Comparison of ENCODE assay signal across 24 cellular contexts in genomic region chr11:8705171-8705570, GRCh38. TPM values are rescaled to one million over a fixed set of nuclear protein-coding genes. Genes with fewer than 3 reads are reported as not detected.
DNase-seq lines count a peak whose midpoint lies in the region; ATAC-seq, FAIRE-seq and TF ChIP-seq lines count a peak whose summit lies in the region.
"Had no signal": no experiment of that assay in that cellular context is flagged by ENCODE, and none has a peak within 500 bp of the region (broad histone marks: within the 10 kb centered on the region; RNA-seq: fewer than 3 reads in every experiment).

No MANE protein-coding gene starts in this region.

- H3K79me2 ChIP-seq in HepG2 (ENCODE audit: insufficient read depth, low read length), result no peaks in the 10 kb centered on the region

- intact Hi-C loops in right lobe of liver (cut with DNase I), result loop anchor here in 1 of 2 donors (10.0 kb wide), 1 partner anchor 100 kb away; no protein-coding TSS in a partner anchor
- intact Hi-C loops in HepG2 (cut with micrococcal nuclease; ENCODE audit: unreplicated experiment), result no loop called here
- intact Hi-C loops in CD4-positive, alpha-beta memory T cell (cut with micrococcal nuclease), result no loop called here

- H3K27me3 Mint-ChIP-seq in neural crest cell (ENCODE audit: low read depth), result no peaks in the 10 kb centered on the region
- H3K27me3 Mint-ChIP-seq in CD4-positive, alpha-beta memory T cell, result peaks cover 0 to 5% of the 10 kb centered on the region in 2 donors
- H3K27me3 Mint-ChIP-seq: activated CD4-positive, alpha-beta memory T cell treated with anti-CD3 and anti-CD28 coated beads, Interleukin-2, amount 10 ng/mL, durations not matched to agents 7 days and 5 days; B cell; stimulated activated memory B cell treated with anti-CD40 and anti-IgM and Interleukin-4, amounts not matched to agents 10 μg/mL and 1 μg/mL and 100 μg/mL, for 72 hours had no signal

- H3K4me1 ChIP-seq in right lobe of liver (peaks cover 0 to 13% (median 6%) of the 10 kb centered on the region in 4 donors), HepG2 (ENCODE audit: insufficient read depth, low read length) (peaks cover 7% of the 10 kb centered on the region)
- H3K4me1 ChIP-seq in CD4-positive, alpha-beta memory T cell (ENCODE audit: insufficient read depth, low read length), result no peaks in the 10 kb centered on the region
- H3K4me1 ChIP-seq: A549 had no signal

- no peak overlapping the region for H3K9ac ChIP-seq in HepG2 (ENCODE audit: insufficient read depth, low read depth, low read length)
- H3K9ac ChIP-seq: neural progenitor cell had no signal

- H3K27ac ChIP-seq in right lobe of liver, result no peak overlapping the region
- no peak overlapping the region for H3K27ac ChIP-seq in HepG2 (ENCODE audit: extremely low read length, insufficient read depth, low read length)
- no peak overlapping the region for H3K27ac ChIP-seq in CD4-positive, alpha-beta memory T cell (ENCODE audit: low read depth, low read length)
- H3K27ac ChIP-seq: A549, neural progenitor cell had no signal

- H3K4me1 Mint-ChIP-seq in neural crest cell, result peaks cover 19% of the 10 kb centered on the region
- no peaks in the 10 kb centered on the region for H3K4me1 Mint-ChIP-seq in CD4-positive, alpha-beta memory T cell

- no peak for TF ChIP-seq RAD21 in HepG2 (CRISPR knock-in tag; IDR thresholded peaks at IDR 0.05)

- in situ Hi-C loops in HepG2 (cut with HindIII; ENCODE audit: extremely low pct_ligation_motif_present, low pct_unique_long_range_greater_than_20kb), result no loop called here

- no peak for TF ChIP-seq CTCF in right lobe of liver (IDR thresholded peaks at IDR 0.05)
- no peak for TF ChIP-seq CTCF in HepG2 (CRISPR knock-in tag; IDR thresholded peaks at IDR 0.05)
- no peak for TF ChIP-seq CTCF in bronchial epithelial cell (IDR thresholded peaks at IDR 0.05; ENCODE audit: insufficient read depth, low read length, severe bottlenecking)
- TF ChIP-seq CTCF in neural crest cell (conservative IDR thresholded peaks at IDR 0.05), result no peak

- POLR2A ChIA-PET in HepG2 (lab: Yijun Ruan, JAX), result no interaction called here
- POLR2A ChIA-PET in CD4-positive, alpha-beta memory T cell (lab: Charles Lee; ENCODE audit: partially characterized antibody), result interaction anchor here (0.7 kb wide), 1 partner anchor 23 kb away, joined by 3 read pairs; the partner anchor contains the start of genes RPL27A and TRIM66

- no peak overlapping the region for H2AFZ ChIP-seq in HepG2 (ENCODE audit: low read length)
- H2AFZ ChIP-seq: neural progenitor cell had no signal

- H3K36me3 ChIP-seq in right lobe of liver (peaks cover 0 to 22% (median 9%) of the 10 kb centered on the region in 4 donors), HepG2 (replicated peaks in 1 of 2; ENCODE audit: control insufficient read depth in 1 of 2, insufficient read depth in 2 of 2, low read length in 2 of 2) (peaks cover 6 to 23% of the 10 kb centered on the region in 2 experiments; a peak in 3 of 5 replicates), bronchial epithelial cell (ENCODE audit: control insufficient read depth, insufficient read depth, low read length) (peaks cover 17% of the 10 kb centered on the region)
- no peaks in the 10 kb centered on the region for H3K36me3 ChIP-seq in CD4-positive, alpha-beta memory T cell (ENCODE audit: insufficient read depth, low read length)
- H3K36me3 ChIP-seq: HAP-1, neural progenitor cell had no signal

- TF ChIP-seq EP300 in HepG2 (IDR thresholded peaks at IDR 0.05; ENCODE audit: low read depth in 2 of 2, low read length in 2 of 2) (no peak), HepG2 (CRISPR knock-in tag; IDR thresholded peaks at IDR 0.05; ENCODE audit: borderline replicate concordance) (no peak)

- 67% methylated on average over 5 of the region's 5 CpGs for WGBS in right lobe of liver (ENCODE audit: insufficient coverage, low coverage, low lambda C conversion rate, missing lambda C conversion rate)
- 100% methylated on average over 5 of the region's 5 CpGs for WGBS in HepG2 (ENCODE audit: low lambda C conversion rate)

- H3K36me3 Mint-ChIP-seq in neural crest cell (ENCODE audit: low read depth), result peaks cover 19% of the 10 kb centered on the region
- no peaks in the 10 kb centered on the region for H3K36me3 Mint-ChIP-seq in CD4-positive, alpha-beta memory T cell

- TF ChIP-seq POLR2A in right lobe of liver (IDR thresholded peaks at IDR 0.05) (no peak), HepG2 (IDR thresholded peaks at IDR 0.05; ENCODE audit: insufficient read depth in 1 of 2, low read depth in 2 of 2, low read length in 2 of 2) (no peak)

- no peak overlapping the region for H3K4me2 ChIP-seq in HepG2 (ENCODE audit: low read depth, low read length)
- H3K4me2 ChIP-seq: A549, neural progenitor cell had no signal

- H3K4me3 Mint-ChIP-seq in neural crest cell, result no peak overlapping the region
- no peak overlapping the region for H3K4me3 Mint-ChIP-seq in CD4-positive, alpha-beta memory T cell
- H3K4me3 Mint-ChIP-seq: activated CD4-positive, alpha-beta memory T cell treated with anti-CD3 and anti-CD28 coated beads, Interleukin-2, amount 10 ng/mL, durations not matched to agents 7 days and 5 days; B cell; neural progenitor cell; stimulated activated memory B cell treated with anti-CD40 and anti-IgM and Interleukin-4, amounts not matched to agents 10 μg/mL and 1 μg/mL and 100 μg/mL, for 72 hours had no signal

- no peaks in the 10 kb centered on the region for H3K9me3 Mint-ChIP-seq in neural crest cell
- peaks cover 0 to 3% (median 0%) of the 10 kb centered on the region in 8 donors for H3K9me3 Mint-ChIP-seq in CD4-positive, alpha-beta memory T cell
- H3K9me3 Mint-ChIP-seq: activated CD4-positive, alpha-beta memory T cell treated with anti-CD3 and anti-CD28 coated beads, Interleukin-2, amount 10 ng/mL, durations not matched to agents 7 days and 5 days; neural progenitor cell; stimulated activated memory B cell treated with anti-CD40 and anti-IgM and Interleukin-4, amounts not matched to agents 10 μg/mL and 1 μg/mL and 100 μg/mL, for 72 hours had no signal

- peak overlapping the region; percentile 30 for H3K27ac Mint-ChIP-seq in neural crest cell (ENCODE audit: unreplicated experiment)
- no peak overlapping the region for H3K27ac Mint-ChIP-seq in CD4-positive, alpha-beta memory T cell
- H3K27ac Mint-ChIP-seq: activated CD4-positive, alpha-beta memory T cell treated with anti-CD3 and anti-CD28 coated beads, Interleukin-2, amount 10 ng/mL, durations not matched to agents 7 days and 5 days; B cell; neural progenitor cell; stimulated activated memory B cell treated with anti-CD40 and anti-IgM and Interleukin-4, amounts not matched to agents 10 μg/mL and 1 μg/mL and 100 μg/mL, for 72 hours had no signal

- CTCF ChIA-PET in HepG2 (lab: Yijun Ruan, JAX; ENCODE audit: low intra/inter-chr PET ratio, low total read pairs), result no interaction called here
- CTCF ChIA-PET in CD4-positive, alpha-beta memory T cell (lab: Charles Lee; ENCODE audit: partially characterized antibody), result no interaction called here

- ATAC-seq in right lobe of liver (peak in 3 of 4 donors; percentile 17 to 50 (median 20)), HepG2 (no peak)
- ATAC-seq: A549; heart right ventricle; Panc1; stimulated activated memory B cell treated with anti-CD40 and anti-IgM and Interleukin-4, amounts not matched to agents 10 μg/mL and 1 μg/mL and 100 μg/mL, for 72 hours had no signal

- FAIRE-seq in HepG2 (lab: Jason Lieb, UNC) (no peak), bronchial epithelial cell (lab: Jason Lieb, UNC) (peak; percentile 77)
- FAIRE-seq: A549, endothelial cell of umbilical vein, GM12892 had no signal

- BruUV-seq in HepG2 (replicated peaks; lab: Mats Ljungman, UMichigan), result no TSS peak

- H3K4me3 ChIP-seq in right lobe of liver (no peak overlapping the region), HepG2 (replicated peaks in 1 of 3; ENCODE audit: insufficient read depth in 1 of 3, low read depth in 2 of 3, low read length in 3 of 3) (no peak overlapping the region), bronchial epithelial cell (ENCODE audit: low read depth, low read length) (no peak overlapping the region)
- no peak overlapping the region for H3K4me3 ChIP-seq in CD4-positive, alpha-beta memory T cell (ENCODE audit: low read length in 2 of 2)
- H3K4me3 ChIP-seq: A549, HAP-1, heart right ventricle, neural progenitor cell had no signal

- DNase-seq in right lobe of liver, result no peak
- no peak for DNase-seq in HepG2 (ENCODE audit: low spot score)
- DNase-seq in bronchial epithelial cell (ENCODE audit: low read depth), result no peak
- no peak for DNase-seq in neural crest cell (ENCODE audit: low read depth, low spot score)
- DNase-seq in medulla oblongata (ENCODE audit: extremely low spot score), result no peak
- DNase-seq in stimulated activated CD4-positive, alpha-beta T cell treated with anti-CD3 and anti-CD28 coated beads, Interleukin-1b, Interleukin-23, amount 100 ng/mL, for 48 hours, result no peak
- no peak for DNase-seq in CD4-positive, alpha-beta memory T cell
- no peak for DNase-seq in NK-92 (lab: John Stamatoyannopoulos, UW; ENCODE audit: unreplicated experiment)
- DNase-seq: activated CD4-positive, alpha-beta memory T cell treated with anti-CD3 and anti-CD28 coated beads, Interleukin-2, amount 10 ng/mL, durations not matched to agents 7 days and 5 days; activated gamma-delta T cell treated with Interleukin-2 at 50 U/mL for 16 hours; COR-L47; DND-41; heart right ventricle; MM.1S; NCI-H2171 treated with DMSO at 0.1 percent for 48 hours; NCI-H526 had no signal

- H4K20me1 ChIP-seq in HepG2 (ENCODE audit: insufficient read depth, low read length), result no peaks in the 10 kb centered on the region

- no peaks in the 10 kb centered on the region for H3K9me3 ChIP-seq in right lobe of liver
- no peaks in the 10 kb centered on the region for H3K9me3 ChIP-seq in HepG2 (ENCODE audit: low read length)
- H3K9me3 ChIP-seq in CD4-positive, alpha-beta memory T cell (ENCODE audit: control insufficient read depth in 1 of 2, low read length in 2 of 2), result no peaks in the 10 kb centered on the region
- H3K9me3 ChIP-seq: A549, HAP-1, heart right ventricle had no signal

- no peaks in the 10 kb centered on the region for H3K27me3 ChIP-seq in right lobe of liver
- H3K27me3 ChIP-seq in HepG2 (ENCODE audit: control insufficient read depth in 1 of 2, insufficient read depth in 2 of 2, low read length in 2 of 2), result no peaks in the 10 kb centered on the region
- H3K27me3 ChIP-seq in bronchial epithelial cell (ENCODE audit: control insufficient read depth, insufficient read depth, low read length), result no peaks in the 10 kb centered on the region
- no peaks in the 10 kb centered on the region for H3K27me3 ChIP-seq in CD4-positive, alpha-beta memory T cell (ENCODE audit: insufficient read depth, low read length)
- H3K27me3 ChIP-seq: heart right ventricle, neural progenitor cell had no signal

RNA-seq across cellular contexts. Expression of gene RPL27A, which starts 22.6 kb away (rescaled TPM):
- total RNA-seq in right lobe of liver, result 100 to 1,000 TPM; 187 to 394 (median 327) TPM
- 2,153 and 2,707 TPM in 2 replicates for total RNA-seq in HepG2 (2016; rRNA removed; fragmentation: Illumina TruSeq; extraction: Trizol)
- total RNA-seq in HepG2 (2016; cell fraction: cytosol; rRNA removed; fragmentation: Illumina TruSeq; extraction: Trizol; ENCODE audit: low read depth), result 3,399 and 3,946 TPM in 2 replicates
- total RNA-seq in HepG2 (2016; cell fraction: insoluble cytoplasmic fraction; rRNA removed; fragmentation: Illumina TruSeq; extraction: Trizol), result 2,233 and 2,738 TPM in 2 replicates
- total RNA-seq in HepG2 (2016; cell fraction: membrane; rRNA removed; fragmentation: Illumina TruSeq; extraction: Trizol), result 4,869 and 5,089 TPM in 2 replicates
- total RNA-seq in HepG2 (2016; cell fraction: nucleus; rRNA removed; fragmentation: Illumina TruSeq; extraction: Trizol), result 939 and 964 TPM in 2 replicates
- 1,417 and 1,531 TPM in 2 replicates for polyA plus RNA-seq in HepG2 (2011; rRNA removed)
- polyA plus RNA-seq in HepG2 (2011; cell fraction: cytosol; rRNA removed), result 1,474 and 2,087 TPM in 2 replicates
- 305 and 370 TPM in 2 replicates for polyA plus RNA-seq in HepG2 (2011; cell fraction: nucleus; rRNA removed)
- polyA plus RNA-seq in HepG2 (2012), result 1,992 and 2,004 TPM in 2 replicates
- 4,970 and 5,082 TPM in 2 replicates for polyA plus RNA-seq in HepG2 (2016; cell fraction: cytosol; fragmentation: Illumina TruSeq; extraction: Trizol; ENCODE audit: low read depth)
- 3,334 and 3,710 TPM in 2 replicates for polyA plus RNA-seq in HepG2 (2016; cell fraction: insoluble cytoplasmic fraction; fragmentation: Illumina TruSeq; extraction: Trizol; ENCODE audit: low read depth)
- 5,948 and 6,204 TPM in 2 replicates for polyA plus RNA-seq in HepG2 (2016; cell fraction: membrane; fragmentation: Illumina TruSeq; extraction: Trizol; ENCODE audit: low read depth)
- polyA plus RNA-seq in HepG2 (2016; cell fraction: nucleus; fragmentation: Illumina TruSeq; extraction: Trizol; ENCODE audit: insufficient read depth, low read depth), result 1,777 and 1,903 TPM in 2 replicates
- 284 and 635 TPM in 2 replicates for polyA minus RNA-seq in HepG2 (2011; rRNA and poly(A)+ RNA removed; ENCODE audit: low replicate concordance)
- 320 and 336 TPM in 2 replicates for polyA minus RNA-seq in HepG2 (2011; cell fraction: cytosol; rRNA and poly(A)+ RNA removed)
- 339 and 420 TPM in 2 replicates for polyA minus RNA-seq in HepG2 (2011; cell fraction: nucleus; rRNA and poly(A)+ RNA removed)
- total RNA-seq in bronchial epithelial cell, result 1,214 and 1,407 TPM in 2 replicates
- 711 and 720 TPM in 2 replicates for total RNA-seq in neural crest cell
- 1,000 to 10,000 TPM; 1,456 to 1,504 TPM for total RNA-seq in CD4-positive, alpha-beta memory T cell
- polyA plus RNA-seq in CD4-positive, alpha-beta memory T cell, result 1,000 to 10,000 TPM; 3,607 to 3,736 TPM

RNA-seq across cellular contexts. Expression of gene TRIM66, which starts 22.7 kb away (rescaled TPM):
- total RNA-seq in right lobe of liver, result 10 to 100 TPM in 2 of 6 experiments, 1 to 10 TPM in 4; 4.0 to 16.4 (median 6.9) TPM
- total RNA-seq in HepG2 (2016; rRNA removed; fragmentation: Illumina TruSeq; extraction: Trizol), result 4.9 and 5.6 TPM in 2 replicates
- total RNA-seq in HepG2 (2016; cell fraction: cytosol; rRNA removed; fragmentation: Illumina TruSeq; extraction: Trizol; ENCODE audit: low read depth), result 1.4 and 2.4 TPM in 2 replicates
- 4.9 and 5.0 TPM in 2 replicates for total RNA-seq in HepG2 (2016; cell fraction: insoluble cytoplasmic fraction; rRNA removed; fragmentation: Illumina TruSeq; extraction: Trizol)
- total RNA-seq in HepG2 (2016; cell fraction: membrane; rRNA removed; fragmentation: Illumina TruSeq; extraction: Trizol), result 1.9 and 2.3 TPM in 2 replicates
- 19.3 and 22.0 TPM in 2 replicates for total RNA-seq in HepG2 (2016; cell fraction: nucleus; rRNA removed; fragmentation: Illumina TruSeq; extraction: Trizol)
- 6.1 and 7.6 TPM in 2 replicates for polyA plus RNA-seq in HepG2 (2011; rRNA removed)
- 1.7 and 1.8 TPM in 2 replicates for polyA plus RNA-seq in HepG2 (2011; cell fraction: cytosol; rRNA removed)
- polyA plus RNA-seq in HepG2 (2011; cell fraction: nucleus; rRNA removed), result 24.5 and 26.0 TPM in 2 replicates
- 5.0 and 5.3 TPM in 2 replicates for polyA plus RNA-seq in HepG2 (2012)
- 0.43 and 0.66 TPM in 2 replicates for polyA plus RNA-seq in HepG2 (2016; cell fraction: cytosol; fragmentation: Illumina TruSeq; extraction: Trizol; ENCODE audit: low read depth)
- polyA plus RNA-seq in HepG2 (2016; cell fraction: insoluble cytoplasmic fraction; fragmentation: Illumina TruSeq; extraction: Trizol; ENCODE audit: low read depth), result 2.1 and 3.1 TPM in 2 replicates
- polyA plus RNA-seq in HepG2 (2016; cell fraction: membrane; fragmentation: Illumina TruSeq; extraction: Trizol; ENCODE audit: low read depth), result 1.2 and 1.3 TPM in 2 replicates
- polyA plus RNA-seq in HepG2 (2016; cell fraction: nucleus; fragmentation: Illumina TruSeq; extraction: Trizol; ENCODE audit: insufficient read depth, low read depth), result 18.3 and 20.6 TPM in 2 replicates
- polyA minus RNA-seq in HepG2 (2011; rRNA and poly(A)+ RNA removed; ENCODE audit: low replicate concordance), result 6.2 and 10.3 TPM in 2 replicates
- 1.2 and 2.4 TPM in 2 replicates for polyA minus RNA-seq in HepG2 (2011; cell fraction: cytosol; rRNA and poly(A)+ RNA removed)
- polyA minus RNA-seq in HepG2 (2011; cell fraction: nucleus; rRNA and poly(A)+ RNA removed), result 26.0 and 33.4 TPM in 2 replicates
- 4.2 and 5.4 TPM in 2 replicates for total RNA-seq in bronchial epithelial cell
- total RNA-seq in neural crest cell, result 6.5 and 10.2 TPM in 2 replicates
- total RNA-seq in CD4-positive, alpha-beta memory T cell, result 10 to 100 TPM; 25.0 to 31.3 TPM
- under 1 TPM in 1 of 2 donors, not detected in 1; 0.67 TPM for polyA plus RNA-seq in CD4-positive, alpha-beta memory T cell
